In genomic region chr1:40636777-40637176, GRCh38 we compare ENCODE assay signal across 13 cellular contexts.
"Had no signal": no experiment of that assay in that cellular context is flagged by ENCODE, and none has a peak within 500 bp of the region (broad histone marks: within the 10 kb centered on the region; RNA-seq: fewer than 3 reads in every experiment).

No MANE protein-coding gene starts in this region.

- ATAC-seq: naive thymus-derived CD4-positive, alpha-beta T cell; psoas muscle had no signal

- H3K4me3 ChIP-seq: hepatocyte, lung, psoas muscle, thoracic aorta had no signal

- H3K27me3 Mint-ChIP-seq: activated B cell treated with CpG ODN at 0.5 μM for 24 hours; stimulated activated naive CD8-positive, alpha-beta T cell treated with anti-CD3 and anti-CD28 coated beads, Interleukin-15, Interleukin-2, amounts not matched to agents 100 ng/mL and 50 ng/mL, for 24 hours had no signal

- H3K9me3 Mint-ChIP-seq: activated B cell treated with CpG ODN at 0.5 μM for 24 hours; activated CD4-positive, alpha-beta T cell treated with anti-CD3 and anti-CD28 coated beads, Interleukin-2, amount 10 ng/mL, durations not matched to agents 24 days and 14 days; activated naive CD4-positive, alpha-beta T cell treated with anti-CD3 and anti-CD28 coated beads for 36 hours; activated T-helper 1 cell treated with anti-CD3 and anti-CD28 coated beads, Interleukin-12 subunit alpha, Interleukin-12 subunit beta, Interleukin-2, Interleukin-4 antibody, amounts not matched to agents 30 ng/mL and 10 ng/mL and 1 ng/mL, durations not matched to agents 14 hours and 24 hours and 36 hours; stimulated activated naive CD8-positive, alpha-beta T cell treated with anti-CD3 and anti-CD28 coated beads, Interleukin-15, Interleukin-2, amounts not matched to agents 100 ng/mL and 50 ng/mL, for 24 hours had no signal

- DNase-seq: activated B cell treated with CpG ODN at 0.5 μM for 24 hours; activated CD4-positive, alpha-beta T cell treated with anti-CD3 and anti-CD28 coated beads, Interleukin-2, amount 10 ng/mL, durations not matched to agents 24 days and 14 days; activated naive CD4-positive, alpha-beta T cell treated with anti-CD3 and anti-CD28 coated beads for 36 hours; midbrain; naive thymus-derived CD4-positive, alpha-beta T cell; occipital lobe; psoas muscle; stimulated activated CD4-positive, alpha-beta T cell treated with anti-CD3 and anti-CD28 coated beads, Interleukin-2, amount 100 ng/mL, for 48 hours had no signal

- H3K27me3 ChIP-seq: hepatocyte had no signal

- H3K4me3 Mint-ChIP-seq: activated B cell treated with CpG ODN at 0.5 μM for 24 hours; activated CD4-positive, alpha-beta T cell treated with anti-CD3 and anti-CD28 coated beads, Interleukin-2, amount 10 ng/mL, durations not matched to agents 24 days and 14 days; activated naive CD4-positive, alpha-beta T cell treated with anti-CD3 and anti-CD28 coated beads for 36 hours; activated T-helper 1 cell treated with anti-CD3 and anti-CD28 coated beads, Interleukin-12 subunit alpha, Interleukin-12 subunit beta, Interleukin-2, Interleukin-4 antibody, amounts not matched to agents 30 ng/mL and 10 ng/mL and 1 ng/mL, durations not matched to agents 14 hours and 24 hours and 36 hours; naive thymus-derived CD4-positive, alpha-beta T cell; stimulated activated naive CD8-positive, alpha-beta T cell treated with anti-CD3 and anti-CD28 coated beads, Interleukin-15, Interleukin-2, amounts not matched to agents 100 ng/mL and 50 ng/mL, for 24 hours had no signal

- H3K27ac Mint-ChIP-seq: activated B cell treated with CpG ODN at 0.5 μM for 24 hours; activated CD4-positive, alpha-beta T cell treated with anti-CD3 and anti-CD28 coated beads, Interleukin-2, amount 10 ng/mL, durations not matched to agents 24 days and 14 days; activated naive CD4-positive, alpha-beta T cell treated with anti-CD3 and anti-CD28 coated beads for 36 hours; activated T-helper 1 cell treated with anti-CD3 and anti-CD28 coated beads, Interleukin-12 subunit alpha, Interleukin-12 subunit beta, Interleukin-2, Interleukin-4 antibody, amounts not matched to agents 30 ng/mL and 10 ng/mL and 1 ng/mL, durations not matched to agents 14 hours and 24 hours and 36 hours; stimulated activated naive CD8-positive, alpha-beta T cell treated with anti-CD3 and anti-CD28 coated beads, Interleukin-15, Interleukin-2, amounts not matched to agents 100 ng/mL and 50 ng/mL, for 24 hours had no signal

- H3K9me3 ChIP-seq: psoas muscle, thoracic aorta had no signal
